In genomic region chr11:128684582-128685382, GRCh38 we compare ENCODE assay signal across 11 cellular contexts. TPM values are rescaled to one million over a fixed set of nuclear protein-coding genes. Genes with fewer than 3 reads are reported as not detected.
DNase-seq lines count a peak whose midpoint lies in the region; ATAC-seq and TF ChIP-seq lines count a peak whose summit lies in the region.
"Had no signal": no experiment of that assay in that cellular context is flagged by ENCODE, and none has a peak within 500 bp of the region (broad histone marks: within the 10 kb centered on the region; RNA-seq: fewer than 3 reads in every experiment).

No MANE protein-coding gene starts in this region.

- H3K27me3 ChIP-seq in iPS-15b (ENCODE audit: control insufficient read depth, insufficient read depth, low read length), result peaks cover 100% of the 10 kb centered on the region

- DNase-seq in activated CD4-positive, alpha-beta T cell treated with anti-CD3 and anti-CD28 coated beads for 36 hours, result no peak
- DNase-seq in activated CD4-positive, alpha-beta T cell treated with anti-CD3 and anti-CD28 coated beads for 48 hours, result no peak
- DNase-seq in activated B cell treated with CpG ODN at 0.5 μM for 24 hours (no peak), GDM1 (lab: John Stamatoyannopoulos, UW) (no peak)
- DNase-seq in T-helper 2 cell treated with Interferon-gamma antibody and Interleukin-4, amounts not matched to agents 5 μg/mL and 100 μg/mL, for 36 hours (ENCODE audit: low spot score), result no peak
- DNase-seq: effector CD4-positive, alpha-beta T cell had no signal

- POLR2A ChIA-PET in activated CD4-positive, alpha-beta T cell treated with anti-CD3 and anti-CD28 coated beads for 36 hours (lab: Charles Lee), result no interaction called here
- POLR2A ChIA-PET in activated B cell treated with CpG ODN at 0.5 μM for 24 hours (lab: Charles Lee), result interaction anchor here (0.9 to 2.5 kb wide), 9 partner anchors 8 to 73 kb away, joined by 3 to 10 read pairs (median 7); partner anchors contain the start of gene FLI1

- no peak for TF ChIP-seq CTCF in activated B cell treated with CpG ODN at 0.5 μM for 24 hours (IDR thresholded peaks at IDR 0.05)

- peaks cover 29% of the 10 kb centered on the region for H3K27me3 Mint-ChIP-seq in activated CD4-positive, alpha-beta T cell treated with anti-CD3 and anti-CD28 coated beads for 36 hours
- peaks cover 25% of the 10 kb centered on the region for H3K27me3 Mint-ChIP-seq in activated B cell treated with CpG ODN at 0.5 μM for 24 hours
- peaks cover 40% of the 10 kb centered on the region for H3K27me3 Mint-ChIP-seq in stimulated activated memory B cell treated with anti-CD40 and anti-IgM and Interleukin-4, amounts not matched to agents 10 μg/mL and 1 μg/mL and 100 μg/mL, for 72 hours
- peaks cover 82% of the 10 kb centered on the region for H3K27me3 Mint-ChIP-seq in T-helper 2 cell treated with Interferon-gamma antibody and Interleukin-4, amounts not matched to agents 5 μg/mL and 100 μg/mL, for 36 hours (ENCODE audit: low read depth)

- H3K4me3 Mint-ChIP-seq in activated CD4-positive, alpha-beta T cell treated with anti-CD3 and anti-CD28 coated beads for 36 hours, result peak overlapping the region; percentile 70
- peak overlapping the region; percentile 84 for H3K4me3 Mint-ChIP-seq in activated B cell treated with CpG ODN at 0.5 μM for 24 hours
- H3K4me3 Mint-ChIP-seq in stimulated activated memory B cell treated with anti-CD40 and anti-IgM and Interleukin-4, amounts not matched to agents 10 μg/mL and 1 μg/mL and 100 μg/mL, for 72 hours, result peak overlapping the region; percentile 69
- no peak overlapping the region for H3K4me3 Mint-ChIP-seq in T-helper 2 cell treated with Interferon-gamma antibody and Interleukin-4, amounts not matched to agents 5 μg/mL and 100 μg/mL, for 36 hours

- H3K9me3 ChIP-seq in iPS-15b (ENCODE audit: control insufficient read depth, insufficient read depth, low read length), result no peaks in the 10 kb centered on the region
- H3K9me3 ChIP-seq: prostate gland had no signal

- H3K9ac ChIP-seq in iPS-15b (ENCODE audit: low read depth, low read length), result no peak overlapping the region

- H3K27ac Mint-ChIP-seq in activated CD4-positive, alpha-beta T cell treated with anti-CD3 and anti-CD28 coated beads for 36 hours, result no peak overlapping the region
- H3K27ac Mint-ChIP-seq in activated B cell treated with CpG ODN at 0.5 μM for 24 hours, result no peak overlapping the region
- peak overlapping the region; percentile 70 for H3K27ac Mint-ChIP-seq in stimulated activated memory B cell treated with anti-CD40 and anti-IgM and Interleukin-4, amounts not matched to agents 10 μg/mL and 1 μg/mL and 100 μg/mL, for 72 hours
- H3K27ac Mint-ChIP-seq in T-helper 2 cell treated with Interferon-gamma antibody and Interleukin-4, amounts not matched to agents 5 μg/mL and 100 μg/mL, for 36 hours, result no peak overlapping the region

- intact Hi-C loops in activated CD4-positive, alpha-beta T cell treated with anti-CD3 and anti-CD28 coated beads for 36 hours (cut with DNase I, micrococcal nuclease), result loop anchor here in 1 of 2 experiments (5.0 kb wide), 1 partner anchor 42 kb away; no protein-coding TSS in a partner anchor
- intact Hi-C loops in activated B cell treated with CpG ODN at 0.5 μM for 24 hours (cut with micrococcal nuclease), result loop anchor here (1.0 kb wide), 1 partner anchor 9 kb away; no protein-coding TSS in a partner anchor

- CTCF ChIA-PET in activated CD4-positive, alpha-beta T cell treated with anti-CD3 and anti-CD28 coated beads for 36 hours (lab: Charles Lee), result interaction anchor here (1.0 to 2.1 kb wide), 6 partner anchors 9 to 56 kb away, joined by 3 to 6 read pairs (median 3); partner anchors contain the start of gene FLI1
- CTCF ChIA-PET in activated B cell treated with CpG ODN at 0.5 μM for 24 hours (lab: Charles Lee), result interaction anchor here (0.6 to 2.0 kb wide), 4 partner anchors 73 to 527 kb away, joined by 3 to 8 read pairs (median 4); no protein-coding TSS in a partner anchor

- peaks cover 12% of the 10 kb centered on the region for H3K4me1 ChIP-seq in iPS-15b (ENCODE audit: control insufficient read depth, insufficient read depth, low read length)
- H3K4me1 ChIP-seq: prostate gland had no signal

- no peak for ATAC-seq in activated CD4-positive, alpha-beta T cell treated with anti-CD3 and anti-CD28 coated beads for 36 hours
- ATAC-seq in activated B cell treated with CpG ODN at 0.5 μM for 24 hours (ENCODE audit: low read depth) (no peak), HG03457 (IDR thresholded peaks at IDR 0.05; ENCODE audit: unreplicated experiment) (no peak)
- ATAC-seq in stimulated activated memory B cell treated with anti-CD40 and anti-IgM and Interleukin-4, amounts not matched to agents 10 μg/mL and 1 μg/mL and 100 μg/mL, for 72 hours, result no peak

- no peaks in the 10 kb centered on the region for H3K9me3 Mint-ChIP-seq in activated CD4-positive, alpha-beta T cell treated with anti-CD3 and anti-CD28 coated beads for 36 hours (ENCODE audit: low read depth)
- H3K9me3 Mint-ChIP-seq in activated B cell treated with CpG ODN at 0.5 μM for 24 hours, result no peaks in the 10 kb centered on the region
- no peaks in the 10 kb centered on the region for H3K9me3 Mint-ChIP-seq in stimulated activated memory B cell treated with anti-CD40 and anti-IgM and Interleukin-4, amounts not matched to agents 10 μg/mL and 1 μg/mL and 100 μg/mL, for 72 hours
- no peaks in the 10 kb centered on the region for H3K9me3 Mint-ChIP-seq in T-helper 2 cell treated with Interferon-gamma antibody and Interleukin-4, amounts not matched to agents 5 μg/mL and 100 μg/mL, for 36 hours

- H3K4me3 ChIP-seq in iPS-15b (ENCODE audit: low read depth, low read length), result peak overlapping the region; percentile 20
- H3K4me3 ChIP-seq: prostate gland had no signal

- H3K4me1 Mint-ChIP-seq in activated CD4-positive, alpha-beta T cell treated with anti-CD3 and anti-CD28 coated beads for 36 hours, result peaks cover 38% of the 10 kb centered on the region
- H3K4me1 Mint-ChIP-seq in activated B cell treated with CpG ODN at 0.5 μM for 24 hours, result peaks cover 36% of the 10 kb centered on the region
- H3K4me1 Mint-ChIP-seq in stimulated activated memory B cell treated with anti-CD40 and anti-IgM and Interleukin-4, amounts not matched to agents 10 μg/mL and 1 μg/mL and 100 μg/mL, for 72 hours, result peaks cover 35% of the 10 kb centered on the region
- peaks cover 39% of the 10 kb centered on the region for H3K4me1 Mint-ChIP-seq in T-helper 2 cell treated with Interferon-gamma antibody and Interleukin-4, amounts not matched to agents 5 μg/mL and 100 μg/mL, for 36 hours (ENCODE audit: low read depth)

- no peaks in the 10 kb centered on the region for H3K36me3 ChIP-seq in iPS-15b (ENCODE audit: control insufficient read depth, insufficient read depth, low read length)
- H3K36me3 ChIP-seq: prostate gland had no signal

- H3K36me3 Mint-ChIP-seq in activated CD4-positive, alpha-beta T cell treated with anti-CD3 and anti-CD28 coated beads for 36 hours (ENCODE audit: low read depth), result no peaks in the 10 kb centered on the region
- H3K36me3 Mint-ChIP-seq in activated B cell treated with CpG ODN at 0.5 μM for 24 hours (ENCODE audit: low read depth), result no peaks in the 10 kb centered on the region
- no peaks in the 10 kb centered on the region for H3K36me3 Mint-ChIP-seq in stimulated activated memory B cell treated with anti-CD40 and anti-IgM and Interleukin-4, amounts not matched to agents 10 μg/mL and 1 μg/mL and 100 μg/mL, for 72 hours
- no peaks in the 10 kb centered on the region for H3K36me3 Mint-ChIP-seq in T-helper 2 cell treated with Interferon-gamma antibody and Interleukin-4, amounts not matched to agents 5 μg/mL and 100 μg/mL, for 36 hours (ENCODE audit: low read depth)

RNA-seq across cellular contexts. Expression of gene FLI1, which starts 9.1 kb away (rescaled TPM):
- 10 to 100 TPM; 40.4 to 57.0 TPM for total RNA-seq in activated CD4-positive, alpha-beta T cell treated with anti-CD3 and anti-CD28 coated beads for 36 hours
- 64.9 and 69.2 TPM in 2 replicates for total RNA-seq in activated B cell treated with CpG ODN at 0.5 μM for 24 hours
- total RNA-seq: NCI-H460 had no signal
